11 cellular contexts compared by ENCODE assay signal in the genomic region with DNA sequence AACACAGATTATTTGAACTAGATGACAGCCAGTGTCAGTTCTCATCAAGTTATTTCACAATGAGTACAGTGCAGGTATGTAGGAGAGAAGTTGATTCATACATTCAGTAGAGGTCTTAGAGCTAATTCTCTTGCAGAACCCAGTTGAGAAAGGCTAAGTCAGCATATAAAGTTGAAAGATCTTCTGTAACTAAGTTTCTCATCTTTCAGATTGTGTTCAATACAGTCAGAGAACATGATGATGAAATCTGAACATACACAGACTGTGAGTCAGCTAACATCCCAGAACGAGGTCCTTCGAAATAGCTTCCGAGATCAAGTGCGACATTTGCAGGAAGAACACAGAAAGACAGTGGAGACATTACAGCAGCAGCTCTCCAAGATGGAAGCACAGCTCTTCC. TPM values are rescaled to one million over a fixed set of nuclear protein-coding genes. Genes with fewer than 3 reads are reported as not detected.
DNase-seq lines count a peak whose midpoint lies in the region; ATAC-seq and TF ChIP-seq lines count a peak whose summit lies in the region.
"Had no signal": no experiment of that assay in that cellular context is flagged by ENCODE, and none has a peak within 500 bp of the region (broad histone marks: within the 10 kb centered on the region; RNA-seq: fewer than 3 reads in every experiment).

No MANE protein-coding gene starts in this region.

- POLR2A ChIA-PET in activated CD4-positive, alpha-beta T cell treated with anti-CD3 and anti-CD28 coated beads, Interleukin-2, amount 10 ng/mL, durations not matched to agents 7 days and 5 days (lab: Charles Lee), result no interaction called here

- TF ChIP-seq CTCF in heart right ventricle (IDR thresholded peaks at IDR 0.05), result no peak

- no peaks in the 10 kb centered on the region for H3K9me3 Mint-ChIP-seq in activated CD4-positive, alpha-beta T cell treated with anti-CD3 and anti-CD28 coated beads, Interleukin-2, amount 10 ng/mL, durations not matched to agents 24 days and 14 days
- no peaks in the 10 kb centered on the region for H3K9me3 Mint-ChIP-seq in activated CD4-positive, alpha-beta T cell treated with anti-CD3 and anti-CD28 coated beads, Interleukin-2, amount 10 ng/mL, durations not matched to agents 7 days and 5 days
- no peaks in the 10 kb centered on the region for H3K9me3 Mint-ChIP-seq in activated naive CD8-positive, alpha-beta T cell treated with anti-CD3 and anti-CD28 coated beads, Interleukin-2, amount 50 U/mL, for 24 hours

- no peak for DNase-seq in activated CD4-positive, alpha-beta T cell treated with anti-CD3 and anti-CD28 coated beads, Interleukin-2, amount 10 ng/mL, durations not matched to agents 24 days and 14 days
- DNase-seq in activated CD4-positive, alpha-beta T cell treated with anti-CD3 and anti-CD28 coated beads, Interleukin-2, amount 10 ng/mL, durations not matched to agents 7 days and 5 days, result no peak
- DNase-seq in activated naive CD8-positive, alpha-beta T cell treated with anti-CD3 and anti-CD28 coated beads, Interleukin-2, amount 50 U/mL, for 24 hours, result no peak
- DNase-seq in glomerular visceral epithelial cell (ENCODE audit: extremely low spot score) (peak; percentile 77), stromal cell of bone marrow (ENCODE audit: low read depth) (peak; percentile 45), heart right ventricle (no peak)
- DNase-seq: KG1, left ventricle myocardium superior, sigmoid colon had no signal

- no peaks in the 10 kb centered on the region for H3K27me3 Mint-ChIP-seq in activated CD4-positive, alpha-beta T cell treated with anti-CD3 and anti-CD28 coated beads, Interleukin-2, amount 10 ng/mL, durations not matched to agents 24 days and 14 days
- no peaks in the 10 kb centered on the region for H3K27me3 Mint-ChIP-seq in activated CD4-positive, alpha-beta T cell treated with anti-CD3 and anti-CD28 coated beads, Interleukin-2, amount 10 ng/mL, durations not matched to agents 7 days and 5 days
- H3K27me3 Mint-ChIP-seq in activated naive CD8-positive, alpha-beta T cell treated with anti-CD3 and anti-CD28 coated beads, Interleukin-2, amount 50 U/mL, for 24 hours, result no peaks in the 10 kb centered on the region

- peaks cover 4% of the 10 kb centered on the region for H3K4me1 Mint-ChIP-seq in activated CD4-positive, alpha-beta T cell treated with anti-CD3 and anti-CD28 coated beads, Interleukin-2, amount 10 ng/mL, durations not matched to agents 24 days and 14 days
- H3K4me1 Mint-ChIP-seq in activated CD4-positive, alpha-beta T cell treated with anti-CD3 and anti-CD28 coated beads, Interleukin-2, amount 10 ng/mL, durations not matched to agents 7 days and 5 days, result peaks cover 4% of the 10 kb centered on the region
- H3K4me1 Mint-ChIP-seq in activated naive CD8-positive, alpha-beta T cell treated with anti-CD3 and anti-CD28 coated beads, Interleukin-2, amount 50 U/mL, for 24 hours, result peaks cover 11% of the 10 kb centered on the region

- no peaks in the 10 kb centered on the region for H3K9me3 ChIP-seq in heart right ventricle
- H3K9me3 ChIP-seq: sigmoid colon had no signal

- H3K36me3 ChIP-seq in heart right ventricle, result peaks cover 0 to 96% (median 24%) of the 10 kb centered on the region in 9 donors

- WGBS in heart right ventricle, 2 donors, result 86 to 92% methylated on average over 4 of the region's 4 CpGs

- intact Hi-C loops in activated CD4-positive, alpha-beta T cell treated with anti-CD3 and anti-CD28 coated beads, Interleukin-2, amount 10 ng/mL, durations not matched to agents 24 days and 14 days (cut with micrococcal nuclease), result loop anchor here (5.0 kb wide), 1 partner anchor 90 kb away; no protein-coding TSS in a partner anchor
- intact Hi-C loops in heart right ventricle (cut with DNase I), result loop anchor here in 1 of 10 donors (10.0 kb wide), 1 partner anchor 92 kb away; no protein-coding TSS in a partner anchor

- H3K4me1 ChIP-seq in heart right ventricle, result no peaks in the 10 kb centered on the region
- H3K4me1 ChIP-seq: sigmoid colon had no signal

- CTCF ChIA-PET in activated CD4-positive, alpha-beta T cell treated with anti-CD3 and anti-CD28 coated beads, Interleukin-2, amount 10 ng/mL, durations not matched to agents 7 days and 5 days (lab: Charles Lee), result no interaction called here

- H3K36me3 Mint-ChIP-seq in activated CD4-positive, alpha-beta T cell treated with anti-CD3 and anti-CD28 coated beads, Interleukin-2, amount 10 ng/mL, durations not matched to agents 24 days and 14 days (ENCODE audit: low read depth), result peaks cover 40% of the 10 kb centered on the region
- peaks cover 48% of the 10 kb centered on the region for H3K36me3 Mint-ChIP-seq in activated CD4-positive, alpha-beta T cell treated with anti-CD3 and anti-CD28 coated beads, Interleukin-2, amount 10 ng/mL, durations not matched to agents 7 days and 5 days (ENCODE audit: low read depth)
- peaks cover 27% of the 10 kb centered on the region for H3K36me3 Mint-ChIP-seq in activated naive CD8-positive, alpha-beta T cell treated with anti-CD3 and anti-CD28 coated beads, Interleukin-2, amount 50 U/mL, for 24 hours (ENCODE audit: low read depth)

- no peak for ATAC-seq in activated naive CD8-positive, alpha-beta T cell treated with anti-CD3 and anti-CD28 coated beads, Interleukin-2, amount 50 U/mL, for 24 hours
- no peak for ATAC-seq in HG02973 (IDR thresholded peaks at IDR 0.05; ENCODE audit: unreplicated experiment)
- ATAC-seq in GM19351 (IDR thresholded peaks at IDR 0.05; ENCODE audit: unreplicated experiment), result no peak
- no peak for ATAC-seq in heart right ventricle
- ATAC-seq: left ventricle myocardium superior had no signal

- H3K27me3 ChIP-seq in heart right ventricle, result no peaks in the 10 kb centered on the region
- H3K27me3 ChIP-seq: sigmoid colon had no signal

- peak overlapping the region; percentile 45 for H3K27ac Mint-ChIP-seq in activated CD4-positive, alpha-beta T cell treated with anti-CD3 and anti-CD28 coated beads, Interleukin-2, amount 10 ng/mL, durations not matched to agents 24 days and 14 days
- no peak overlapping the region for H3K27ac Mint-ChIP-seq in activated CD4-positive, alpha-beta T cell treated with anti-CD3 and anti-CD28 coated beads, Interleukin-2, amount 10 ng/mL, durations not matched to agents 7 days and 5 days
- peak overlapping the region; percentile 46 for H3K27ac Mint-ChIP-seq in activated naive CD8-positive, alpha-beta T cell treated with anti-CD3 and anti-CD28 coated beads, Interleukin-2, amount 50 U/mL, for 24 hours

- H3K27ac ChIP-seq in heart right ventricle, result no peak overlapping the region
- H3K27ac ChIP-seq: sigmoid colon had no signal

- H3K4me3 Mint-ChIP-seq in activated CD4-positive, alpha-beta T cell treated with anti-CD3 and anti-CD28 coated beads, Interleukin-2, amount 10 ng/mL, durations not matched to agents 24 days and 14 days, result no peak overlapping the region
- H3K4me3 Mint-ChIP-seq in activated CD4-positive, alpha-beta T cell treated with anti-CD3 and anti-CD28 coated beads, Interleukin-2, amount 10 ng/mL, durations not matched to agents 7 days and 5 days, result no peak overlapping the region
- no peak overlapping the region for H3K4me3 Mint-ChIP-seq in activated naive CD8-positive, alpha-beta T cell treated with anti-CD3 and anti-CD28 coated beads, Interleukin-2, amount 50 U/mL, for 24 hours

- H3K4me3 ChIP-seq in heart right ventricle, result no peak overlapping the region
- H3K4me3 ChIP-seq: sigmoid colon had no signal

RNA-seq across cellular contexts. Expression of a gene that starts 41.9 kb away (rescaled TPM):
- 63.1 and 66.0 TPM in 2 replicates for total RNA-seq in activated CD4-positive, alpha-beta T cell treated with anti-CD3 and anti-CD28 coated beads, Interleukin-2, amount 10 ng/mL, durations not matched to agents 24 days and 14 days
- total RNA-seq in activated CD4-positive, alpha-beta T cell treated with anti-CD3 and anti-CD28 coated beads, Interleukin-2, amount 10 ng/mL, durations not matched to agents 7 days and 5 days, result 10 to 100 TPM; 57.2 to 63.2 TPM
- 100 to 1,000 TPM in 3 of 10 donors, 10 to 100 TPM in 7; 69.7 to 122 (median 78.9) TPM for total RNA-seq in heart right ventricle
- 10 to 100 TPM; 18.8 to 24.4 TPM for polyA plus RNA-seq in heart right ventricle

RNA-seq across cellular contexts. Expression of a gene that starts 43.4 kb away (rescaled TPM):
- total RNA-seq in activated CD4-positive, alpha-beta T cell treated with anti-CD3 and anti-CD28 coated beads, Interleukin-2, amount 10 ng/mL, durations not matched to agents 24 days and 14 days, result 38.1 and 43.4 TPM in 2 replicates
- total RNA-seq in activated CD4-positive, alpha-beta T cell treated with anti-CD3 and anti-CD28 coated beads, Interleukin-2, amount 10 ng/mL, durations not matched to agents 7 days and 5 days, result 10 to 100 TPM; 46.2 to 53.4 TPM
- total RNA-seq in heart right ventricle, result 10 to 100 TPM; 22.2 to 31.8 (median 27.3) TPM
- 1 to 10 TPM; 4.1 to 9.5 TPM for polyA plus RNA-seq in heart right ventricle

Comparison
In these comparisons a context has a peak if more than half of its experiments do, and no peak if none do; other contexts are left out.
1. DNase-seq: peak in glomerular visceral epithelial cell (single experiment) and stromal cell of bone marrow (single experiment); none in activated CD4-positive, alpha-beta T cell treated with anti-CD3 and anti-CD28 coated beads, Interleukin-2, amount 10 ng/mL, durations not matched to agents 24 days and 14 days (single experiment), activated CD4-positive, alpha-beta T cell treated with anti-CD3 and anti-CD28 coated beads, Interleukin-2, amount 10 ng/mL, durations not matched to agents 7 days and 5 days (single experiment), activated naive CD8-positive, alpha-beta T cell treated with anti-CD3 and anti-CD28 coated beads, Interleukin-2, amount 50 U/mL, for 24 hours (single experiment) and heart right ventricle (0 of 2).